Comparison of ENCODE assay signal across 16 cellular contexts in the genomic region with DNA sequence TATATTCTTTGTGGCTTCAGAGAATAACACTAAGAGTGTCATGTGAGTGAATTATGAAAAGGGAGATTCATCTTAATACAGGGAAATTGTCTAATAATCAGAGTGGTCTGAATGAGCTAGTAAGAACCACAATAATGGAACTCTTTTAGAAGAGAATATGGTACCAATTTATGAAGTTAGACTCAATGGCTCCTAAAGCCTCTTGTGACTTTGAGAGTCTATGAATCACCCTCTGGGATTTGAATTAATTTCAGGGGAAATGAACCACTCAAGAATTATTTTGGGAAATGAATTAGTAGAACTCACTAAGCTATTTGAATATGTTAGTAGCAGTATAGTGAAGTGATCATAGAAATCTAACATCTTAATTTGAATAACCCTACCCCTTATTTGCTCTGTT.
"Had no signal": no experiment of that assay in that cellular context is flagged by ENCODE, and none has a peak within 500 bp of the region (broad histone marks: within the 10 kb centered on the region; RNA-seq: fewer than 3 reads in every experiment).

No MANE protein-coding gene starts in this region.

- H3K9me3 ChIP-seq: gastrocnemius medialis, sigmoid colon, testis, upper lobe of right lung had no signal

- H3K4me3 ChIP-seq: breast epithelium, esophagus muscularis mucosa, gastrocnemius medialis, heart right ventricle, psoas muscle, sigmoid colon, testis, upper lobe of right lung had no signal

- H3K36me3 ChIP-seq: breast epithelium had no signal

- DNase-seq: activated CD4-positive, alpha-beta T cell treated with anti-CD3 and anti-CD28 coated beads, Interleukin-2, amount 50 U/mL, for 4 hours; activated effector memory CD4-positive, alpha-beta T cell treated with anti-CD3 and anti-CD28 coated beads, Interleukin-2, amount 50 U/mL, for 16 hours; activated T-cell treated with anti-CD3 and anti-CD28 coated beads, Interleukin-2, amount 50 U/mL, for 1 hour; amygdala; gastrocnemius medialis; heart right ventricle; occipital lobe; psoas muscle; sigmoid colon; stimulated activated CD4-positive, alpha-beta T cell treated with anti-CD3 and anti-CD28 coated beads, Interleukin-12 subunit alpha, Interleukin-12 subunit beta, amount 100 ng/mL, for 4 hours; stimulated activated CD4-positive, alpha-beta T cell treated with anti-CD3 and anti-CD28 coated beads, Interleukin-2, amount 100 ng/mL, for 48 hours; stimulated activated naive CD8-positive, alpha-beta T cell treated with anti-CD3 and anti-CD28 coated beads, Interleukin-15, Interleukin-2, amounts not matched to agents 100 U/mL and 50 U/mL, for 24 hours; testis; upper lobe of right lung had no signal

- H3K4me1 ChIP-seq: breast epithelium, gastrocnemius medialis, psoas muscle, sigmoid colon, testis, upper lobe of right lung had no signal

- H3K27me3 ChIP-seq: breast epithelium, esophagus muscularis mucosa, gastrocnemius medialis, heart right ventricle, sigmoid colon, testis, upper lobe of right lung had no signal

- H3K27ac ChIP-seq: breast epithelium, esophagus muscularis mucosa, gastrocnemius medialis, psoas muscle, sigmoid colon, testis, upper lobe of right lung had no signal
